Comparison of ENCODE assay signal across 16 cellular contexts in the genomic region with DNA sequence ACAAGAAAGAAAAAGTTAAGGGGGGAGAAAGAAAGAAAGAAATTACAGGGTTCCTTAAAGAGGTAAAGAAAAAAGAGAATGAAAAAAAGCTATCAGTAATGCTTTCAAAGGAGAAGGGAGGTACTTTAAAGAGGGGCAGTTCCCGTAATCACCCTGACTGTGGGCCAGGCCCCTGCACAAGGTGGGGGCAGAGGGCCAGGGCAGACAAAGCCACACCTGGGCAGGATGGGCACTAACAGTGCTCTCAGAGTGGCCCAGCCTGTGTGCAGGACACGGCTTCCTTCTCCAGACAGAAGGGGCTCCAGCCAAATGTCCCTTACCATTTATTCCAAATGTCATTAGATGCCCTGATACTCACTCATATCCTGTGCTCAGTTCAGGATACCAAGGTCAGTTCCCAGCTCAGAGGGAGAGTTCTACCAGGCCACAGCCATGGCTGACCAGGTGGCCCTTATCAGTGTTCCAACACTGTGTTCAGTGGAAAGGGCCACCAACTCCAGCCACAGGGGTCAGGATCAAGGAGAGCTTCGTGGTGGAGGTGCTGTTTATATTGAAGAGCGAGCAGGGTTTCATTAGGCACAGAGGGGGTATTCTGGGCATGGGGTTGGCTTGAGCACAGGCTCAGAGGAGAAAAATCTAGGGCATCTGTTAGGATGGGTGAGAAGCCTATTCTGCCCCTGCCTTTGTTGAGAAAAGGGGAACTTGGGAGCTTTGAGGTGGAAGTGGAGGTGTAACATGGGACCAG. TPM values are rescaled to one million over a fixed set of nuclear protein-coding genes. Genes with fewer than 3 reads are reported as not detected.
DNase-seq lines count a peak whose midpoint lies in the region; ATAC-seq and TF ChIP-seq lines count a peak whose summit lies in the region.
"Had no signal": no experiment of that assay in that cellular context is flagged by ENCODE, and none has a peak within 500 bp of the region (broad histone marks: within the 10 kb centered on the region; RNA-seq: fewer than 3 reads in every experiment).

No MANE protein-coding gene starts in this region.

- no peak overlapping the region for H3K9ac ChIP-seq in Loucy (ENCODE audit: low read depth, low read length, poor library complexity, severe bottlenecking)

- H3K9me3 Mint-ChIP-seq in T-helper 1 cell treated with Interleukin-12 subunit alpha and Interleukin-12 subunit beta and Interleukin-4 antibody, amounts not matched to agents 30 μg/mL and 1 μg/mL, for 36 hours, result no peaks in the 10 kb centered on the region
- H3K9me3 Mint-ChIP-seq in activated CD8-positive, alpha-beta T cell treated with anti-CD3 and anti-CD28 coated beads, Interleukin-2, amount 10 ng/mL, durations not matched to agents 7 days and 5 days (ENCODE audit: insufficient read depth), result no peaks in the 10 kb centered on the region
- H3K9me3 Mint-ChIP-seq in naive thymus-derived CD4-positive, alpha-beta T cell, result no peaks in the 10 kb centered on the region

- no peak for DNase-seq in T-helper 1 cell
- no peak for DNase-seq in activated CD8-positive, alpha-beta T cell treated with anti-CD3 and anti-CD28 coated beads, Interleukin-2, amount 10 ng/mL, durations not matched to agents 7 days and 5 days
- no peak for DNase-seq in naive thymus-derived CD4-positive, alpha-beta T cell
- no peak for DNase-seq in kidney glomerular epithelial cell (lab: John Stamatoyannopoulos, UW)
- DNase-seq: activated CD4-positive, alpha-beta T cell treated with anti-CD3 and anti-CD28 coated beads, Interleukin-2, amount 50 U/mL, for 48 hours; activated gamma-delta T cell treated with Interleukin-2 at 50 U/mL for 16 hours; foreskin melanocyte; KG1; NCI-H187 treated with DMSO at 0.1 percent for 48 hours; stimulated activated CD4-positive, alpha-beta T cell treated with anti-CD3 and anti-CD28 coated beads, Interleukin-4, amount 100 ng/mL, for 24 hours had no signal

- intact Hi-C loops in naive thymus-derived CD4-positive, alpha-beta T cell (cut with micrococcal nuclease), result no loop called here

- no peak overlapping the region for H3K4me3 Mint-ChIP-seq in T-helper 1 cell treated with Interleukin-12 subunit alpha and Interleukin-12 subunit beta and Interleukin-4 antibody, amounts not matched to agents 30 μg/mL and 1 μg/mL, for 36 hours
- no peak overlapping the region for H3K4me3 Mint-ChIP-seq in activated CD8-positive, alpha-beta T cell treated with anti-CD3 and anti-CD28 coated beads, Interleukin-2, amount 10 ng/mL, durations not matched to agents 7 days and 5 days
- no peak overlapping the region for H3K4me3 Mint-ChIP-seq in naive thymus-derived CD4-positive, alpha-beta T cell

- CTCF ChIA-PET in activated CD8-positive, alpha-beta T cell treated with anti-CD3 and anti-CD28 coated beads, Interleukin-2, amount 10 ng/mL, durations not matched to agents 7 days and 5 days (lab: Charles Lee), result interaction anchor here (0.8 to 1.3 kb wide), 2 partner anchors 14 to 15 kb away, joined by 3 read pairs; no protein-coding TSS in a partner anchor
- CTCF ChIA-PET in naive thymus-derived CD4-positive, alpha-beta T cell (lab: Charles Lee), result no interaction called here

- no peaks in the 10 kb centered on the region for H3F3A ChIP-seq in Loucy (ENCODE audit: low read depth)

- no peak overlapping the region for H3K4me3 ChIP-seq in Loucy (ENCODE audit: low read length, poor library complexity, severe bottlenecking)
- no peak overlapping the region for H3K4me3 ChIP-seq in naive thymus-derived CD4-positive, alpha-beta T cell (ENCODE audit: low read length)

- peaks cover 43% of the 10 kb centered on the region; the same call in 1 of the 2 replicates for H3K36me3 ChIP-seq in Loucy (ENCODE audit: insufficient read depth, low read length)
- peaks cover 6 to 75% (median 9%) of the 10 kb centered on the region in 3 experiments for H3K36me3 ChIP-seq in naive thymus-derived CD4-positive, alpha-beta T cell (ENCODE audit: control insufficient read depth in 2 of 3, insufficient read depth in 3 of 3, low read length in 3 of 3)

- H3K27me3 ChIP-seq in Loucy (ENCODE audit: insufficient read depth, low read length, poor library complexity, severe bottlenecking), result no peaks in the 10 kb centered on the region
- no peaks in the 10 kb centered on the region for H3K27me3 ChIP-seq in naive thymus-derived CD4-positive, alpha-beta T cell (ENCODE audit: control insufficient read depth in 2 of 2, insufficient read depth in 2 of 2, low read length in 2 of 2)

- H3K27ac ChIP-seq in naive thymus-derived CD4-positive, alpha-beta T cell (ENCODE audit: low read depth, low read length), result no peak overlapping the region
- H3K27ac ChIP-seq: 22Rv1, RWPE1 had no signal

- POLR2A ChIA-PET in activated CD8-positive, alpha-beta T cell treated with anti-CD3 and anti-CD28 coated beads, Interleukin-2, amount 10 ng/mL, durations not matched to agents 7 days and 5 days (lab: Charles Lee), result no interaction called here
- POLR2A ChIA-PET in naive thymus-derived CD4-positive, alpha-beta T cell (lab: Charles Lee), result interaction anchor here (0.6 kb wide), 1 partner anchor 1161 kb away, joined by 5 read pairs; no protein-coding TSS in a partner anchor

- no peaks in the 10 kb centered on the region for H3K9me3 ChIP-seq in Loucy (ENCODE audit: insufficient read depth, low read depth, low read length)
- H3K9me3 ChIP-seq in naive thymus-derived CD4-positive, alpha-beta T cell (ENCODE audit: control insufficient read depth in 2 of 3, low read length in 3 of 3), result no peaks in the 10 kb centered on the region

- H3K4me2 ChIP-seq in Loucy (ENCODE audit: low read depth, low read length, poor library complexity, severe bottlenecking), result peak overlapping the region; percentile 4

- H3K27me3 Mint-ChIP-seq in T-helper 1 cell treated with Interleukin-12 subunit alpha and Interleukin-12 subunit beta and Interleukin-4 antibody, amounts not matched to agents 30 μg/mL and 1 μg/mL, for 36 hours (ENCODE audit: low read depth), result no peaks in the 10 kb centered on the region
- H3K27me3 Mint-ChIP-seq in activated CD8-positive, alpha-beta T cell treated with anti-CD3 and anti-CD28 coated beads, Interleukin-2, amount 10 ng/mL, durations not matched to agents 7 days and 5 days (ENCODE audit: low read depth), result no peaks in the 10 kb centered on the region
- H3K27me3 Mint-ChIP-seq in naive thymus-derived CD4-positive, alpha-beta T cell, result no peaks in the 10 kb centered on the region

- peak overlapping the region; percentile 29 for H3K27ac Mint-ChIP-seq in T-helper 1 cell treated with Interleukin-12 subunit alpha and Interleukin-12 subunit beta and Interleukin-4 antibody, amounts not matched to agents 30 μg/mL and 1 μg/mL, for 36 hours
- peak overlapping the region; percentile 54 for H3K27ac Mint-ChIP-seq in activated CD8-positive, alpha-beta T cell treated with anti-CD3 and anti-CD28 coated beads, Interleukin-2, amount 10 ng/mL, durations not matched to agents 7 days and 5 days
- peak overlapping the region in 8 of 9 donors; percentile 2 to 82 (median 40) for H3K27ac Mint-ChIP-seq in naive thymus-derived CD4-positive, alpha-beta T cell

- no peaks in the 10 kb centered on the region for H3K79me2 ChIP-seq in Loucy (ENCODE audit: insufficient read depth, low read length)

- no peak for ATAC-seq in activated CD8-positive, alpha-beta T cell treated with anti-CD3 and anti-CD28 coated beads, Interleukin-2, amount 10 ng/mL, durations not matched to agents 7 days and 5 days
- ATAC-seq in naive thymus-derived CD4-positive, alpha-beta T cell, result no peak
- ATAC-seq in GM21390 (IDR thresholded peaks at IDR 0.05; ENCODE audit: unreplicated experiment) (no peak), GM21529 (IDR thresholded peaks at IDR 0.05; ENCODE audit: unreplicated experiment) (no peak)

- H3K4me1 ChIP-seq in Loucy (ENCODE audit: insufficient read depth, low read length, poor library complexity, severe bottlenecking), result peaks cover 6% of the 10 kb centered on the region
- H3K4me1 ChIP-seq in naive thymus-derived CD4-positive, alpha-beta T cell (ENCODE audit: control insufficient read depth in 2 of 2, insufficient read depth in 2 of 2, low read length in 2 of 2), result no peaks in the 10 kb centered on the region

- H3K9me2 ChIP-seq in Loucy (replicated peaks; ENCODE audit: low read depth, low read length), result no peaks in the 10 kb centered on the region

- H2AFZ ChIP-seq in Loucy (ENCODE audit: low read length), result no peak overlapping the region

- TF ChIP-seq CTCF in Loucy (conservative IDR thresholded peaks at IDR 0.05; ENCODE audit: low read length), result no peak

- peaks cover 16% of the 10 kb centered on the region for H3K36me3 Mint-ChIP-seq in T-helper 1 cell treated with Interleukin-12 subunit alpha and Interleukin-12 subunit beta and Interleukin-4 antibody, amounts not matched to agents 30 μg/mL and 1 μg/mL, for 36 hours (ENCODE audit: low read depth)
- peaks cover 15% of the 10 kb centered on the region for H3K36me3 Mint-ChIP-seq in activated CD8-positive, alpha-beta T cell treated with anti-CD3 and anti-CD28 coated beads, Interleukin-2, amount 10 ng/mL, durations not matched to agents 7 days and 5 days (ENCODE audit: low read depth)
- peaks cover 6 to 29% (median 17%) of the 10 kb centered on the region in 5 donors for H3K36me3 Mint-ChIP-seq in naive thymus-derived CD4-positive, alpha-beta T cell

- no peaks in the 10 kb centered on the region for H4K20me1 ChIP-seq in Loucy (ENCODE audit: insufficient read depth, low read length, poor library complexity, severe bottlenecking)

- no peaks in the 10 kb centered on the region for H3K4me1 Mint-ChIP-seq in T-helper 1 cell treated with Interleukin-12 subunit alpha and Interleukin-12 subunit beta and Interleukin-4 antibody, amounts not matched to agents 30 μg/mL and 1 μg/mL, for 36 hours (ENCODE audit: low read depth)
- no peaks in the 10 kb centered on the region for H3K4me1 Mint-ChIP-seq in activated CD8-positive, alpha-beta T cell treated with anti-CD3 and anti-CD28 coated beads, Interleukin-2, amount 10 ng/mL, durations not matched to agents 7 days and 5 days (ENCODE audit: low read depth)
- peaks cover 0 to 9% (median 0%) of the 10 kb centered on the region in 7 donors for H3K4me1 Mint-ChIP-seq in naive thymus-derived CD4-positive, alpha-beta T cell

RNA-seq across cellular contexts. Expression of gene DPCD, which starts 29.9 kb away (rescaled TPM):
- 1 to 10 TPM; 5.1 to 6.2 TPM for total RNA-seq in activated CD8-positive, alpha-beta T cell treated with anti-CD3 and anti-CD28 coated beads, Interleukin-2, amount 10 ng/mL, durations not matched to agents 7 days and 5 days
- total RNA-seq in naive thymus-derived CD4-positive, alpha-beta T cell, result 1 to 10 TPM in 3 of 5 experiments, under 1 TPM in 2; 0.64 to 3.6 (median 1.3) TPM
- polyA plus RNA-seq in naive thymus-derived CD4-positive, alpha-beta T cell, result 1 to 10 TPM; 2.4 to 2.6 TPM

RNA-seq across cellular contexts. Expression of gene POLL, which starts 29.9 kb away (rescaled TPM):
- total RNA-seq in activated CD8-positive, alpha-beta T cell treated with anti-CD3 and anti-CD28 coated beads, Interleukin-2, amount 10 ng/mL, durations not matched to agents 7 days and 5 days, result 10 to 100 TPM; 25.3 to 28.5 TPM
- 10 to 100 TPM; 34.9 to 65.8 (median 38.8) TPM for total RNA-seq in naive thymus-derived CD4-positive, alpha-beta T cell
- polyA plus RNA-seq in naive thymus-derived CD4-positive, alpha-beta T cell, result 10 to 100 TPM; 16.4 to 18.9 TPM
